8 cellular contexts compared by ENCODE assay signal in genomic region chr3:127671523-127672428, GRCh38. TPM values are rescaled to one million over a fixed set of nuclear protein-coding genes. Genes with fewer than 3 reads are reported as not detected.
DNase-seq lines count a peak whose midpoint lies in the region; ATAC-seq and TF ChIP-seq lines count a peak whose summit lies in the region.

No MANE protein-coding gene starts in this region.

- peak overlapping the region; percentile 74 for H3K4me2 ChIP-seq in mesenchymal stem cell (ENCODE audit: low read length, poor library complexity, severe bottlenecking)

- ATAC-seq in HG03097 (IDR thresholded peaks at IDR 0.05; ENCODE audit: low FRiP score, unreplicated experiment), result peak; percentile 5

- H3K9me3 ChIP-seq in mesenchymal stem cell (ENCODE audit: control insufficient read depth, low read length) (no peaks in the 10 kb centered on the region), testis (no peaks in the 10 kb centered on the region)

- H3K4me1 ChIP-seq in mesenchymal stem cell (ENCODE audit: control insufficient read depth, insufficient read depth, low read depth, low read length), result peaks cover 23% of the 10 kb centered on the region
- peaks cover 17% of the 10 kb centered on the region for H3K4me1 ChIP-seq in testis

- TF ChIP-seq POLR2A in testis (IDR thresholded peaks at IDR 0.05), result no peak

- intact Hi-C loops in dorsolateral prefrontal cortex (cut with DNase I) (loop anchor here (2.0 to 10.0 kb wide), 4 partner anchors 25 to 383 kb away; partner anchors contain the start of genes TPRA1 (in 2 of the 2), MCM2 (in 1 of the 2) and SEC61A1 (in 1 of the 2)), testis (cut with DNase I; ENCODE audit: low total_unique reads) (no loop called here)

- 42% methylated on average over 35 of the region's 44 CpGs for WGBS in mesenchymal stem cell
- 19 to 26% methylated on average over 12 to 33 of the region's 44 CpGs for WGBS in testis, 2 donors

- peak overlapping the region in 1 of 2 experiments; percentile 91 for H3K14ac ChIP-seq in mesenchymal stem cell (ENCODE audit: low read length in 2 of 2)

- no peak overlapping the region for H2BK5ac ChIP-seq in mesenchymal stem cell (ENCODE audit: low read depth, low read length, poor library complexity, severe bottlenecking)

- peaks cover 18% of the 10 kb centered on the region for H3K79me1 ChIP-seq in mesenchymal stem cell (replicated peaks; ENCODE audit: low read length, poor library complexity, severe bottlenecking)

- H3K9ac ChIP-seq in mesenchymal stem cell (ENCODE audit: low read length), result peak overlapping the region; percentile 90

- peak overlapping the region; percentile 83 to 97 for H3K4ac ChIP-seq in mesenchymal stem cell (ENCODE audit: low read depth in 1 of 2, low read length in 2 of 2)

- TF ChIP-seq CTCF in VCaP (conservative IDR thresholded peaks at IDR 0.05), result no peak
- TF ChIP-seq CTCF in dorsolateral prefrontal cortex (IDR thresholded peaks at IDR 0.05 in 54 of 56, conservative IDR thresholded peaks at IDR 0.05 in 2 of 56; ENCODE audit: low read depth in 1 of 56, partially characterized antibody in 56 of 56), result no peak
- TF ChIP-seq CTCF in testis (IDR thresholded peaks at IDR 0.05), result no peak

- peak overlapping the region; percentile 98 for H4K8ac ChIP-seq in mesenchymal stem cell (ENCODE audit: low read length)

- peak overlapping the region; percentile 76 for H2BK15ac ChIP-seq in mesenchymal stem cell (ENCODE audit: low read depth, poor library complexity, severe bottlenecking)

- peak; percentile 26 for DNase-seq in NCI-H748 (lab: John Stamatoyannopoulos, UW; ENCODE audit: unreplicated experiment)
- DNase-seq in NCI-H748 treated with DMSO at 0.1 percent for 48 hours (lab: John Stamatoyannopoulos, UW), result no peak
- peak in 6 of 10 donors; percentile 20 to 45 (median 39) for DNase-seq in dorsolateral prefrontal cortex
- DNase-seq in mesenchymal stem cell, result no peak
- no peak for DNase-seq in testis
- no peak for DNase-seq in NCI-H446 (lab: John Stamatoyannopoulos, UW)

- H2AK5ac ChIP-seq in mesenchymal stem cell (ENCODE audit: low read length, severe bottlenecking), result no peak overlapping the region

- H3K27ac ChIP-seq in VCaP (peak overlapping the region; percentile 85), dorsolateral prefrontal cortex (peak overlapping the region; percentile 40 to 96 (median 88)), mesenchymal stem cell (ENCODE audit: low read length, poor library complexity, severe bottlenecking) (no peak overlapping the region), testis (peak overlapping the region; percentile 81 to 88)

- H4K91ac ChIP-seq in mesenchymal stem cell (ENCODE audit: low read length), result peak overlapping the region; percentile 97

- peak overlapping the region; percentile 65 for H2BK120ac ChIP-seq in mesenchymal stem cell (ENCODE audit: low read depth, low read length)

- H3K36me3 ChIP-seq in mesenchymal stem cell (ENCODE audit: control insufficient read depth in 1 of 2, insufficient read depth in 2 of 2, low read depth in 1 of 2, low read length in 2 of 2) (peaks cover 15 to 20% of the 10 kb centered on the region in 2 experiments), testis (ENCODE audit: low read depth, missing control alignments) (no peaks in the 10 kb centered on the region)

- peak overlapping the region in 1 of 2 experiments; percentile 54 for H2BK12ac ChIP-seq in mesenchymal stem cell (ENCODE audit: low read length in 2 of 2)

- peak overlapping the region; percentile 64 for H2AFZ ChIP-seq in mesenchymal stem cell (ENCODE audit: low read depth, low read length)

- peak overlapping the region; percentile 86 to 98 for H3K18ac ChIP-seq in mesenchymal stem cell (ENCODE audit: low read depth in 1 of 2, low read length in 2 of 2)

- peak overlapping the region; percentile 56 to 98 (median 87) for H3K4me3 ChIP-seq in dorsolateral prefrontal cortex
- peak overlapping the region; percentile 65 to 81 for H3K4me3 ChIP-seq in mesenchymal stem cell (ENCODE audit: insufficient read depth in 1 of 2, low read depth in 1 of 2, low read length in 2 of 2)
- peak overlapping the region; percentile 82 to 84 for H3K4me3 ChIP-seq in testis

- H3K27me3 ChIP-seq in dorsolateral prefrontal cortex (no peaks in the 10 kb centered on the region), mesenchymal stem cell (ENCODE audit: control insufficient read depth in 1 of 2, insufficient read depth in 1 of 2, low read length in 2 of 2) (no peaks in the 10 kb centered on the region), testis (no peaks in the 10 kb centered on the region)

- peak overlapping the region in 1 of 2 experiments; percentile 27 for H3K23ac ChIP-seq in mesenchymal stem cell (ENCODE audit: low read length in 2 of 2)

RNA-seq across cellular contexts. Expression of gene ABTB1, which starts 1.0 kb away (rescaled TPM):
- total RNA-seq in dorsolateral prefrontal cortex, result 100 to 1,000 TPM in 24 of 120 experiments, 10 to 100 TPM in 96; 63.6 to 129 (median 87.7) TPM
- polyA plus RNA-seq in mesenchymal stem cell (2013, experiment 1 of 2), result 6.8 TPM
- 6.6 TPM for polyA plus RNA-seq in mesenchymal stem cell (2013, experiment 2 of 2)
- 10 to 100 TPM; 28.7 to 39.1 TPM for total RNA-seq in testis
- polyA plus RNA-seq in testis (ENCODE audit: insufficient read depth, low read depth, low replicate concordance), result 16.7 TPM

RNA-seq across cellular contexts. Expression of gene PODXL2, which starts 42.8 kb away (rescaled TPM):
- total RNA-seq in dorsolateral prefrontal cortex (100 to 1,000 TPM in 15 of 120 experiments, 10 to 100 TPM in 105; 40.0 to 112 (median 81.7) TPM), testis (10 to 100 TPM; 71.9 to 88.8 TPM)
- 0.83 TPM for polyA plus RNA-seq in mesenchymal stem cell (2013, experiment 1 of 2)
- polyA plus RNA-seq in mesenchymal stem cell (2013, experiment 2 of 2), result 0.82 TPM
- 51.3 TPM for polyA plus RNA-seq in testis (ENCODE audit: insufficient read depth, low read depth, low replicate concordance)

Comparison
In these comparisons a context has a peak if more than half of its experiments do, and no peak if none do; other contexts are left out.
1. DNase-seq: peak in NCI-H748 (single experiment) and dorsolateral prefrontal cortex (6 of 10); none in NCI-H748 treated with DMSO at 0.1 percent for 48 hours (single experiment), mesenchymal stem cell (single experiment), testis (single experiment) and NCI-H446 (0 of 2).
2. Peak in every context shown above with its lines, with median percentiles within 50 percentile points of each other: H3K4me3 ChIP-seq.